16 cellular contexts compared by ENCODE assay signal in the genomic region with DNA sequence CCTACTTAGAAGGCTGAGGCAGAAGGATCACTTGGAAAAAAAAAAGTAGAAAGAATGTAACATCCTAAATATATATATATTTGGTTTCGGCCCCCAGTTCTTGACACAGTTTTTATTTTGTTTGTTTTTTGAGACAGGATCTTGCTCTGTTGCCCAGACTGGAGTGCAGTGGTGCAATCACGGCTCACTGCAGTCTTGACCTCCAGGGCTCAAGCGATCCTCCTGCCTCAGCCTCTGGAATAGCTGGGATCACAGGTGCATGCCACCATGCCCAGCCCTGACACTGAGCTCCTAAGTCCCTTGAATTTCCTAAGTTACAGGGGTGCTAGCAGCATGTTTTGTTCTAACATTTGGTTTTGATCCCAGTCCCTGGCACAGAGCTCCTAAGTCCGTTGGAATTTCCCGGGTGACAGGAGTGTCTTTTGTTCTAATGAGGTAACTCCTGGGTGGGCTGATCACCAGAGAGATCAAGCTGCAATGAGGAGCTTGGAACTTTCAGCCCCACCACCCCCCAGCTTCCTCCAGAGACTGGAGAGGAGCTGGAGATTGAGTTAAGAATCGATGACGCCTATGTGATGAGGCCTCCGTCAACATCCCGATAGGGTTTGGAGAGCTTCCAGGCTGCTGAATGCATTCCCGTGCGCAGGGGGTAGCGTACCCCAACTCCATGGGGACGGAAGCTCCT. TPM values are rescaled to one million over a fixed set of nuclear protein-coding genes. Genes with fewer than 3 reads are reported as not detected.
DNase-seq lines count a peak whose midpoint lies in the region; ATAC-seq and TF ChIP-seq lines count a peak whose summit lies in the region.
"Had no signal": no experiment of that assay in that cellular context is flagged by ENCODE, and none has a peak within 500 bp of the region (broad histone marks: within the 10 kb centered on the region; RNA-seq: fewer than 3 reads in every experiment).

No MANE protein-coding gene starts in this region.

- H3K27ac ChIP-seq in cardiac muscle cell (peak overlapping the region; percentile 49), caudate nucleus (ENCODE audit: low read depth, low read length) (peak overlapping the region; percentile 4), neural progenitor cell (no peak overlapping the region), thyroid gland (peak overlapping the region in 2 of 3 donors; percentile 69 to 81), adrenal gland (peak overlapping the region in 2 of 5 donors; percentile 41 to 46)
- H3K27ac ChIP-seq: KMS-11, PC-9 had no signal

- H3K27ac Mint-ChIP-seq in neural progenitor cell: peak overlapping the region; percentile 29
- H3K27ac Mint-ChIP-seq: GM23338 had no signal

- 71 to 79% methylated on average over 13 of the region's 13 CpGs for WGBS in thyroid gland, 2 donors
- WGBS in adrenal gland, 4 donors: 87 to 92% (median 89%) methylated on average over 11 to 13 of the region's 13 CpGs

- TF ChIP-seq POLR2A in thyroid gland (IDR thresholded peaks at IDR 0.05): no peak
- TF ChIP-seq POLR2A in adrenal gland (IDR thresholded peaks at IDR 0.05): no peak

- no peaks in the 10 kb centered on the region for H3F3A ChIP-seq in neural progenitor cell (ENCODE audit: low read depth)

- no peak overlapping the region for H3K9ac ChIP-seq in neural progenitor cell
- H3K9ac ChIP-seq: BLaER1 treated with 17β-estradiol and CSF1 and Interleukin-3, amounts not matched to agents 10 nM and 100 nM; KMS-11 had no signal

- H3K4me1 ChIP-seq in cardiac muscle cell (ENCODE audit: low read depth): peaks cover 13% of the 10 kb centered on the region
- peaks cover 17% of the 10 kb centered on the region for H3K4me1 ChIP-seq in neural progenitor cell
- H3K4me1 ChIP-seq in thyroid gland: peaks cover 49 to 86% of the 10 kb centered on the region in 2 donors
- peaks cover 26 to 70% of the 10 kb centered on the region in 2 donors for H3K4me1 ChIP-seq in adrenal gland (replicated peaks in 1 of 2)

- H3K4me1 Mint-ChIP-seq in neural progenitor cell: peaks cover 43% of the 10 kb centered on the region

- H3K4me3 ChIP-seq in cardiac muscle cell (no peak overlapping the region), neural progenitor cell (no peak overlapping the region), thyroid gland (replicated peaks in 1 of 3) (no peak overlapping the region), adrenal gland (no peak overlapping the region)
- H3K4me3 ChIP-seq: BLaER1 treated with 17β-estradiol and CSF1 and Interleukin-3, amounts not matched to agents 10 nM and 100 nM; GM23338; PC-9 had no signal

- H4K20me1 ChIP-seq in neural progenitor cell (ENCODE audit: low read depth): peaks cover 4% of the 10 kb centered on the region

- H3K4me2 ChIP-seq in neural progenitor cell: no peak overlapping the region
- H3K4me2 ChIP-seq: GM23338, KMS-11, PC-9 had no signal

- no peaks in the 10 kb centered on the region for H3K79me2 ChIP-seq in neural progenitor cell (ENCODE audit: low read depth)

- H3K36me3 Mint-ChIP-seq in neural progenitor cell: peaks cover 2% of the 10 kb centered on the region

- no peaks in the 10 kb centered on the region for H3K9me3 Mint-ChIP-seq in neural progenitor cell
- H3K9me3 Mint-ChIP-seq: GM23338 had no signal

- H3K4me3 Mint-ChIP-seq in neural progenitor cell: peak overlapping the region; percentile 46
- H3K4me3 Mint-ChIP-seq: GM23338 had no signal

- no peaks in the 10 kb centered on the region for H3K9me3 ChIP-seq in cardiac muscle cell (ENCODE audit: low read depth)
- H3K9me3 ChIP-seq in neural progenitor cell (ENCODE audit: low read depth): no peaks in the 10 kb centered on the region
- H3K9me3 ChIP-seq in thyroid gland: no peaks in the 10 kb centered on the region
- H3K9me3 ChIP-seq in adrenal gland (replicated peaks in 1 of 3): no peaks in the 10 kb centered on the region

- no peaks in the 10 kb centered on the region for H3K36me3 ChIP-seq in cardiac muscle cell
- no peaks in the 10 kb centered on the region for H3K36me3 ChIP-seq in neural progenitor cell
- no peaks in the 10 kb centered on the region for H3K36me3 ChIP-seq in thyroid gland
- peaks cover 0 to 5% of the 10 kb centered on the region in 2 donors for H3K36me3 ChIP-seq in adrenal gland (replicated peaks in 1 of 2)

- H3K27me3 ChIP-seq in cardiac muscle cell: no peaks in the 10 kb centered on the region
- no peaks in the 10 kb centered on the region for H3K27me3 ChIP-seq in neural progenitor cell
- H3K27me3 ChIP-seq in thyroid gland: no peaks in the 10 kb centered on the region
- H3K27me3 ChIP-seq in adrenal gland: no peaks in the 10 kb centered on the region

- DNase-seq in cardiac muscle cell (ENCODE audit: low read depth in 1 of 2, low spot score in 1 of 2) (no peak), Right ventricle myocardium inferior (ENCODE audit: missing footprints) (no peak), caudate nucleus (lab: John Stamatoyannopoulos, UW) (peak in 1 of 61 donors; percentile 25), neural progenitor cell (ENCODE audit: low spot score) (peak; percentile 63), thyroid gland (peak in 1 of 2 donors; percentile 2), COLO829 (ENCODE audit: low spot score) (no peak), adrenal gland (no peak), SK-N-DZ (ENCODE audit: low spot score) (no peak)
- DNase-seq: GDM1, NCI-H1092, NCI-H2081 treated with DMSO at 0.1 percent for 48 hours, NCI-H510A treated with DMSO at 0.1 percent for 48 hours, PC-9 had no signal

- intact Hi-C loops in Right ventricle myocardium inferior (cut with DNase I): no loop called here
- intact Hi-C loops in thyroid gland (cut with DNase I): no loop called here
- intact Hi-C loops in adrenal gland (cut with DNase I): no loop called here

- peaks cover 11% of the 10 kb centered on the region for H3K27me3 Mint-ChIP-seq in neural progenitor cell (ENCODE audit: insufficient read depth, low read depth)

- ATAC-seq in Right ventricle myocardium inferior: no peak
- ATAC-seq: GM23338 had no signal

- no peak overlapping the region for H2AFZ ChIP-seq in neural progenitor cell (replicated peaks)
- H2AFZ ChIP-seq: GM23338, PC-9 had no signal

- no peak for TF ChIP-seq CTCF in cardiac muscle cell (IDR thresholded peaks at IDR 0.05; ENCODE audit: low read depth, low read length)
- TF ChIP-seq CTCF in neural progenitor cell (IDR thresholded peaks at IDR 0.05): no peak
- no peak for TF ChIP-seq CTCF in thyroid gland (IDR thresholded peaks at IDR 0.05)
- TF ChIP-seq CTCF in adrenal gland (IDR thresholded peaks at IDR 0.05): no peak

RNA-seq across cellular contexts. Expression of gene MXRA7, which starts 20.0 kb away (rescaled TPM):
- total RNA-seq in cardiac muscle cell: 101 and 123 TPM in 2 replicates
- polyA plus RNA-seq in cardiac muscle cell: 164 and 178 TPM in 2 replicates
- total RNA-seq in Right ventricle myocardium inferior: 375 TPM
- total RNA-seq in neural progenitor cell (ENCODE audit: low replicate concordance): 54.6 and 55.4 TPM in 2 replicates
- total RNA-seq in thyroid gland: 100 to 1,000 TPM; 362 to 576 (median 421) TPM
- total RNA-seq in adrenal gland: 100 to 1,000 TPM; 200 to 541 (median 356) TPM
- polyA plus RNA-seq in adrenal gland: 100 to 1,000 TPM in 2 of 3 donors, 10 to 100 TPM in 1; 81.5 to 573 (median 167) TPM
- 164 and 175 TPM in 2 replicates for polyA plus RNA-seq in SK-N-DZ (2014; cell fraction: cytosol; rRNA removed)
- polyA plus RNA-seq in SK-N-DZ (2014; cell fraction: nucleus; rRNA removed): 91.7 and 100 TPM in 2 replicates

RNA-seq across cellular contexts. Expression of gene JMJD6, which starts 35.7 kb away (rescaled TPM):
- 23.5 and 25.1 TPM in 2 replicates for total RNA-seq in cardiac muscle cell
- polyA plus RNA-seq in cardiac muscle cell: 25.3 and 33.6 TPM in 2 replicates
- total RNA-seq in Right ventricle myocardium inferior: 62.8 TPM
- total RNA-seq in neural progenitor cell (ENCODE audit: low replicate concordance): 8.7 and 11.6 TPM in 2 replicates
- total RNA-seq in thyroid gland: 10 to 100 TPM; 12.2 to 24.2 (median 20.7) TPM
- 100 to 1,000 TPM in 1 of 8 donors, 10 to 100 TPM in 7; 23.5 to 105 (median 36.3) TPM for total RNA-seq in adrenal gland
- polyA plus RNA-seq in adrenal gland: 10 to 100 TPM; 53.7 to 66.9 (median 58.8) TPM
- 31.5 and 37.4 TPM in 2 replicates for polyA plus RNA-seq in SK-N-DZ (2014; cell fraction: cytosol; rRNA removed)
- 28.4 and 34.2 TPM in 2 replicates for polyA plus RNA-seq in SK-N-DZ (2014; cell fraction: nucleus; rRNA removed)

RNA-seq across cellular contexts. Expression of gene METTL23, which starts 35.9 kb away (rescaled TPM):
- 47.6 and 62.0 TPM in 2 replicates for total RNA-seq in cardiac muscle cell
- polyA plus RNA-seq in cardiac muscle cell: 77.9 and 83.0 TPM in 2 replicates
- 17.3 TPM for total RNA-seq in Right ventricle myocardium inferior
- 38.1 and 40.4 TPM in 2 replicates for total RNA-seq in neural progenitor cell (ENCODE audit: low replicate concordance)
- 10 to 100 TPM; 33.6 to 58.3 (median 51.3) TPM for total RNA-seq in thyroid gland
- 10 to 100 TPM; 24.6 to 91.5 (median 37.7) TPM for total RNA-seq in adrenal gland
- polyA plus RNA-seq in adrenal gland: 10 to 100 TPM; 48.0 to 84.9 (median 54.5) TPM
- 54.4 and 64.0 TPM in 2 replicates for polyA plus RNA-seq in SK-N-DZ (2014; cell fraction: cytosol; rRNA removed)
- polyA plus RNA-seq in SK-N-DZ (2014; cell fraction: nucleus; rRNA removed): 69.4 and 78.4 TPM in 2 replicates

RNA-seq across cellular contexts. Expression of gene SRSF2, which starts 46.4 kb away (rescaled TPM):
- 398 and 520 TPM in 2 replicates for total RNA-seq in cardiac muscle cell
- polyA plus RNA-seq in cardiac muscle cell: 217 and 265 TPM in 2 replicates
- 74.0 TPM for total RNA-seq in Right ventricle myocardium inferior
- total RNA-seq in neural progenitor cell (ENCODE audit: low replicate concordance): 329 and 333 TPM in 2 replicates
- total RNA-seq in thyroid gland: 100 to 1,000 TPM; 269 to 614 (median 400) TPM
- 100 to 1,000 TPM; 115 to 242 (median 212) TPM for total RNA-seq in adrenal gland
- 100 to 1,000 TPM; 103 to 269 (median 151) TPM for polyA plus RNA-seq in adrenal gland
- 618 and 705 TPM in 2 replicates for polyA plus RNA-seq in SK-N-DZ (2014; cell fraction: cytosol; rRNA removed)
- 1,335 and 1,788 TPM in 2 replicates for polyA plus RNA-seq in SK-N-DZ (2014; cell fraction: nucleus; rRNA removed)

RNA-seq across cellular contexts. Expression of gene MFSD11, which starts 47.2 kb away (rescaled TPM):
- total RNA-seq in cardiac muscle cell (45.8 and 69.2 TPM in 2 replicates), Right ventricle myocardium inferior (20.8 TPM), neural progenitor cell (ENCODE audit: low replicate concordance) (22.5 and 25.7 TPM in 2 replicates), thyroid gland (10 to 100 TPM; 34.1 to 53.3 (median 44.3) TPM), adrenal gland (10 to 100 TPM; 24.2 to 50.0 (median 31.8) TPM)
- polyA plus RNA-seq in cardiac muscle cell (55.6 and 68.1 TPM in 2 replicates), adrenal gland (10 to 100 TPM in 2 of 3 donors, 1 to 10 TPM in 1; 9.4 to 20.4 (median 11.8) TPM)
- 33.1 and 35.2 TPM in 2 replicates for polyA plus RNA-seq in SK-N-DZ (2014; cell fraction: cytosol; rRNA removed)
- polyA plus RNA-seq in SK-N-DZ (2014; cell fraction: nucleus; rRNA removed): 48.5 and 64.6 TPM in 2 replicates
